1 cellular context compared by ENCODE assay signal in the genomic region with DNA sequence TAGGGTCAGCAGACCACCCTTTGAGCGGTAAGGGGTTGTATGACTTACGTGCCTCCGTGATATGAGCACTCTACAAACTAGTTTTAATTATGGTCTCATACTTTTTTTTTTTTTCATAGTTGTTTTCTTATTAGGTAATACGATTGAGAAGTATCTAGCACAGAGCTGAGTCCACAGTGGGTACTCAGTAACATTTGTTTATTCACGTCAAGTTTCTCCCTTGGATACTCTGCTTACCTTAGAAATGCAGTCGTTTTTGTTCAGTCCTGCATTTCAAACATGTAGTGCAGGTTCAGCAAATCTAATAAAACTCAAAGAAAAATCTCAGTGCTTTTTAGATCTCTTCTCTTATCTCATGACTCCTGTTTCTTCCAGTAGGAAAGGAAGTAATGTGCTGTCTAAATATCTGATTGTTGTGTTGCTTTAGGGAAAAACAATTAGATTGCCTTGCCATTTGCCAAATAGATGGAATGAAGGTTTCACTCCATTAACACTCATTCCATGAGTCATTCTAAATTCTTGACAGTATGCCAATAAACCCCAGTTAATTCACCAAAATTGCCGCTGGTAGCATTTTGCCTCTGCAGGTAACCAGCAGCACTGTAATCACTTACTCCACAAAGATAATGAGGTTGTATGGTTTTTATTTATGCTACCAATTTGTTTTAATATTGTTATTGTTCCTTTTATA.
TF ChIP-seq lines count a peak whose summit lies in the region.

No MANE protein-coding gene starts in this region.

TF ChIP-seq in GM23338, 12 proteins besides CTCF, POLR2A, EP300 and RAD21 (continued from another document):
- TF ChIP-seq ZNF462 (CRISPR knock-in tag; IDR thresholded peaks at IDR 0.05) (no peak), ZNF114 (CRISPR knock-in tag; IDR thresholded peaks at IDR 0.05) (no peak), ZNF331 (CRISPR knock-in tag; IDR thresholded peaks at IDR 0.05; ENCODE audit: low read depth) (no peak), CREB1 (CRISPR knock-in tag; IDR thresholded peaks at IDR 0.05; ENCODE audit: low read depth) (no peak), NANOG (IDR thresholded peaks at IDR 0.05; ENCODE audit: borderline replicate concordance) (no peak), JUNB (IDR thresholded peaks at IDR 0.05; ENCODE audit: unreplicated experiment) (no peak), POLR2AphosphoS5 (IDR thresholded peaks at IDR 0.05; ENCODE audit: low read depth) (no peak)
- TF ChIP-seq, protein P1, sequence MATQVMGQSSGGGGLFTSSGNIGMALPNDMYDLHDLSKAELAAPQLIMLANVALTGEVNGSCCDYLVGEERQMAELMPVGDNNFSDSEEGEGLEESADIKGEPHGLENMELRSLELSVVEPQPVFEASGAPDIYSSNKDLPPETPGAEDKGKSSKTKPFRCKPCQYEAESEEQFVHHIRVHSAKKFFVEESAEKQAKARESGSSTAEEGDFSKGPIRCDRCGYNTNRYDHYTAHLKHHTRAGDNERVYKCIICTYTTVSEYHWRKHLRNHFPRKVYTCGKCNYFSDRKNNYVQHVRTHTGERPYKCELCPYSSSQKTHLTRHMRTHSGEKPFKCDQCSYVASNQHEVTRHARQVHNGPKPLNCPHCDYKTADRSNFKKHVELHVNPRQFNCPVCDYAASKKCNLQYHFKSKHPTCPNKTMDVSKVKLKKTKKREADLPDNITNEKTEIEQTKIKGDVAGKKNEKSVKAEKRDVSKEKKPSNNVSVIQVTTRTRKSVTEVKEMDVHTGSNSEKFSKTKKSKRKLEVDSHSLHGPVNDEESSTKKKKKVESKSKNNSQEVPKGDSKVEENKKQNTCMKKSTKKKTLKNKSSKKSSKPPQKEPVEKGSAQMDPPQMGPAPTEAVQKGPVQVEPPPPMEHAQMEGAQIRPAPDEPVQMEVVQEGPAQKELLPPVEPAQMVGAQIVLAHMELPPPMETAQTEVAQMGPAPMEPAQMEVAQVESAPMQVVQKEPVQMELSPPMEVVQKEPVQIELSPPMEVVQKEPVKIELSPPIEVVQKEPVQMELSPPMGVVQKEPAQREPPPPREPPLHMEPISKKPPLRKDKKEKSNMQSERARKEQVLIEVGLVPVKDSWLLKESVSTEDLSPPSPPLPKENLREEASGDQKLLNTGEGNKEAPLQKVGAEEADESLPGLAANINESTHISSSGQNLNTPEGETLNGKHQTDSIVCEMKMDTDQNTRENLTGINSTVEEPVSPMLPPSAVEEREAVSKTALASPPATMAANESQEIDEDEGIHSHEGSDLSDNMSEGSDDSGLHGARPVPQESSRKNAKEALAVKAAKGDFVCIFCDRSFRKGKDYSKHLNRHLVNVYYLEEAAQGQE (IDR thresholded peaks at IDR 0.05; ENCODE audit: unreplicated experiment) = no peak
- TF ChIP-seq, protein P2, sequence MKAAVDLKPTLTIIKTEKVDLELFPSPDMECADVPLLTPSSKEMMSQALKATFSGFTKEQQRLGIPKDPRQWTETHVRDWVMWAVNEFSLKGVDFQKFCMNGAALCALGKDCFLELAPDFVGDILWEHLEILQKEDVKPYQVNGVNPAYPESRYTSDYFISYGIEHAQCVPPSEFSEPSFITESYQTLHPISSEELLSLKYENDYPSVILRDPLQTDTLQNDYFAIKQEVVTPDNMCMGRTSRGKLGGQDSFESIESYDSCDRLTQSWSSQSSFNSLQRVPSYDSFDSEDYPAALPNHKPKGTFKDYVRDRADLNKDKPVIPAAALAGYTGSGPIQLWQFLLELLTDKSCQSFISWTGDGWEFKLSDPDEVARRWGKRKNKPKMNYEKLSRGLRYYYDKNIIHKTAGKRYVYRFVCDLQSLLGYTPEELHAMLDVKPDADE (IDR thresholded peaks at IDR 0.05) = no peak
